1 cellular context compared by ENCODE assay signal in genomic region chr9:35730486-35730854, GRCh38.
TF ChIP-seq lines count a peak whose summit lies in the region.

No MANE protein-coding gene starts in this region.

TF ChIP-seq in liver, 16 proteins besides CTCF, POLR2A, EP300 and RAD21 (continued from another document):
- TF ChIP-seq REST (IDR thresholded peaks at IDR 0.05) (no peak), HNF4A (conservative IDR thresholded peaks at IDR 0.05) (no peak), YY1 (IDR thresholded peaks at IDR 0.05) (no peak), EGR1 (IDR thresholded peaks at IDR 0.05; ENCODE audit: low read depth in 2 of 2) (no peak), ZBTB33 (IDR thresholded peaks at IDR 0.05) (no peak), HNF4G (IDR thresholded peaks at IDR 0.05) (no peak)
